ENCODE assay signal across 8 cellular contexts in genomic region chr20:33443006-33443511, GRCh38. TPM values are rescaled to one million over a fixed set of nuclear protein-coding genes. Genes with fewer than 3 reads are reported as not detected.
DNase-seq lines count a peak whose midpoint lies in the region; ATAC-seq and TF ChIP-seq lines count a peak whose summit lies in the region.

No MANE protein-coding gene starts in this region.

- no peaks in the 10 kb centered on the region for H3K79me2 ChIP-seq in DND-41 (ENCODE audit: insufficient read depth, low read length)

- TF ChIP-seq CTCF in DND-41 (IDR thresholded peaks at IDR 0.05; ENCODE audit: borderline replicate concordance, extremely low read depth, low read length, poor library complexity, severe bottlenecking) (no peak), type B pancreatic cell (conservative IDR thresholded peaks at IDR 0.05) (no peak)

- peak overlapping the region in 1 of 2 donors; percentile 28 for H3K27ac Mint-ChIP-seq in T-cell
- peak overlapping the region; percentile 55 for H3K27ac Mint-ChIP-seq in type B pancreatic cell

- H3K4me3 ChIP-seq in DND-41 (ENCODE audit: low read depth in 1 of 2, low read length in 2 of 2) (peak overlapping the region; percentile 15 to 100; a peak in 3 of 4 replicates), mononuclear cell (ENCODE audit: low read length) (peak overlapping the region; percentile 60)

- H4K20me1 ChIP-seq in DND-41 (ENCODE audit: insufficient read depth, low read length) = no peaks in the 10 kb centered on the region

- no peaks in the 10 kb centered on the region for H3K27me3 Mint-ChIP-seq in T-cell
- peaks cover 7% of the 10 kb centered on the region for H3K27me3 Mint-ChIP-seq in type B pancreatic cell

- H3K27me3 ChIP-seq in DND-41 (ENCODE audit: insufficient read depth, low read length, poor library complexity) (peaks cover 10% of the 10 kb centered on the region), mononuclear cell (ENCODE audit: insufficient read depth, low read length) (no peaks in the 10 kb centered on the region)

- ATAC-seq in DND-41 (ENCODE audit: insufficient read depth, low read depth) = peak; percentile 33
- ATAC-seq in T-cell (replicated peaks in 1 of 4) = peak; percentile 7 to 42 (median 38)

- H3K36me3 Mint-ChIP-seq in T-cell = no peaks in the 10 kb centered on the region
- no peaks in the 10 kb centered on the region for H3K36me3 Mint-ChIP-seq in type B pancreatic cell

- H3K4me1 ChIP-seq in DND-41 (ENCODE audit: insufficient read depth, low read length) (peaks cover 25% of the 10 kb centered on the region), mononuclear cell (ENCODE audit: insufficient read depth, low read length) (peaks cover 16% of the 10 kb centered on the region)

- POLR2A ChIA-PET in HEK293T (lab: Yijun Ruan, JAX) (interaction anchor here (1.0 kb wide), 2 partner anchors 9 to 46 kb away, joined by 3 to 6 read pairs; no protein-coding TSS in a partner anchor), T-cell (lab: Charles Lee) (interaction anchor here (0.6 to 0.7 kb wide), 2 partner anchors 41 to 332 kb away, joined by 3 to 4 read pairs; no protein-coding TSS in a partner anchor)

- H3K27ac ChIP-seq in DND-41 (ENCODE audit: low read length) = no peak overlapping the region

- peak overlapping the region; percentile 100 for H3K4me2 ChIP-seq in DND-41 (ENCODE audit: insufficient read depth, low read length)

- H3K4me3 Mint-ChIP-seq in T-cell = peak overlapping the region; percentile 71 to 89 (median 78)
- peak overlapping the region; percentile 84 for H3K4me3 Mint-ChIP-seq in type B pancreatic cell

- H2AFZ ChIP-seq in DND-41 (ENCODE audit: low read depth, low read length) = peak overlapping the region; percentile 99

- CTCF ChIA-PET in HEK293T (lab: Yijun Ruan, JAX) (no interaction called here), T-cell (lab: Charles Lee) (interaction anchor here in 1 of 2 donors (0.7 to 2.4 kb wide), 4 partner anchors 41 to 471 kb away, joined by 3 to 11 read pairs (median 6); partner anchors contain the start of genes ACTL10 and CDK5RAP1)

- peak overlapping the region; percentile 76 for H3K9ac ChIP-seq in DND-41 (ENCODE audit: low read depth, low read length)

- H3K4me1 Mint-ChIP-seq in T-cell (peaks cover 21 to 27% (median 27%) of the 10 kb centered on the region in 3 donors), type B pancreatic cell (ENCODE audit: unreplicated experiment) (peaks cover 25% of the 10 kb centered on the region)

- H3K9me3 Mint-ChIP-seq in T-cell (no peaks in the 10 kb centered on the region), type B pancreatic cell (no peaks in the 10 kb centered on the region)

- DNase-seq in DND-41 = peak; percentile 57
- DNase-seq in HEK293T (ENCODE audit: extremely low spot score) = peak; percentile 56
- DNase-seq in T-cell = peak in 21 of 34 experiments; percentile 0 to 34 (median 12)
- DNase-seq in effector CD4-positive, alpha-beta T cell = peak; percentile 16
- peak; percentile 78 for DNase-seq in type B pancreatic cell (ENCODE audit: extremely low spot score, unreplicated experiment)
- DNase-seq in globus pallidus (ENCODE audit: low spot score) = no peak
- DNase-seq in T1000 (lab: John Stamatoyannopoulos, UW) = no peak

- H3K9me3 ChIP-seq in DND-41 (ENCODE audit: insufficient read depth, low read length, severe bottlenecking) = no peaks in the 10 kb centered on the region
- no peaks in the 10 kb centered on the region for H3K9me3 ChIP-seq in mononuclear cell (ENCODE audit: low read depth, low read length)

- H3K36me3 ChIP-seq in DND-41 (ENCODE audit: insufficient read depth, low read length) = no peaks in the 10 kb centered on the region

TF ChIP-seq in HEK293T, 16 proteins besides CTCF, POLR2A, EP300 and RAD21:
- TF ChIP-seq ARNT (IDR thresholded peaks at IDR 0.05) = no peak
- TF ChIP-seq SUZ12 (IDR thresholded peaks at IDR 0.05) = no peak
- TF ChIP-seq L3MBTL2 (conservative IDR thresholded peaks at IDR 0.05) = no peak; the same call in 1 of the 2 replicates
- no peak for TF ChIP-seq TARDBP (IDR thresholded peaks at IDR 0.05)
- no peak for TF ChIP-seq ZNF384 (IDR thresholded peaks at IDR 0.05)

RNA-seq across cellular contexts. Expression of gene SNTA1, which starts 0.5 kb away (rescaled TPM):
- 1 to 10 TPM; 4.4 to 7.8 (median 5.5) TPM for total RNA-seq in T-cell
- 2.9 TPM for total RNA-seq in mononuclear cell
- 7.6 and 19.5 TPM in 2 replicates for total RNA-seq in type B pancreatic cell (ENCODE audit: low replicate concordance)

RNA-seq across cellular contexts. Expression of gene CDK5RAP1, which starts 41.7 kb away (rescaled TPM):
- total RNA-seq in T-cell (10 to 100 TPM; 42.1 to 54.3 (median 49.1) TPM), mononuclear cell (34.6 TPM), type B pancreatic cell (ENCODE audit: low replicate concordance) (48.4 and 58.3 TPM in 2 replicates)

RNA-seq across cellular contexts. Expression of gene CBFA2T2, which starts 46.8 kb away (rescaled TPM):
- total RNA-seq in T-cell (10 to 100 TPM; 25.2 to 34.2 (median 31.0) TPM), mononuclear cell (8.9 TPM), type B pancreatic cell (ENCODE audit: low replicate concordance) (39.8 and 52.3 TPM in 2 replicates)

Comparison
In these comparisons a context has a peak if more than half of its experiments do, and no peak if none do; other contexts are left out.
1. DNase-seq: peak in DND-41 (single experiment), HEK293T (single experiment), T-cell (21 of 34), effector CD4-positive, alpha-beta T cell (single experiment) and type B pancreatic cell (single experiment); none in globus pallidus (single experiment) and T1000 (single experiment).